10 cellular contexts compared by ENCODE assay signal in the genomic region with DNA sequence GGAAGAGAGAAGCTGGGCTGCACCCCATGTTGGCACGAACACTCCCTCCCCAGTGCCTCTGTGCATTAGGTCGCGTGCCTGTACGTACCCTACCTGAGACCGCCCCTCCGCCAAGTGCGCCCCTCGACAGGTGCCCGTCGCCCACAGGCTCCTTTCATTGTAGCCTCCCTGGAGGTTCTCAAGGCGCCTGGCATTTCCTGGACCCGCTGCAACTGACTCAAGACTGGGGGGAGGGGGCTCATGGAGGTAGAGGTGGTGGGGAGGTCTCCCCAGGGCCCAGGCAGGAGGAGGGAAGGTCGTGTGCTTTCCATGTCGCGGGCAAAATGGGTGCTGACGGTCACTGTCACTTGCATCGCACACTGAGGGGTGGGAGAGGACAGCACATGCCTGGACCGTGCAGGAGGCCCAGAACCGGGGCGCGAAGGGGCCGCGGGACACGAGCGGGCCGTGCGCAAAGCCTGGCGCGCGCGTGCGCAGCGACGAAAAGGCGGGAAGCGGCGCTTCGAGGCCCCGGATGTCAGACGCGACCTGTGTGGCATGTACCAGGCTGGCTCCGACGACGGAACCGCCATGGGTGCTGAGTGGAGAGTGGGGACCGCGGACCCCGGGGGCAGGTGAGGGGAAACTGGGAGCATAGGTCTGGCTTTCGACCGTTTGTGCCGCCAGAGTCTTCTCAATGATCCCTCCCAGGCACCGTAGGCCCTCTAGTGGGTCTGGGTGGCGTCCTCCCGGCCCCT. TPM values are rescaled to one million over a fixed set of nuclear protein-coding genes. Genes with fewer than 3 reads are reported as not detected.
DNase-seq lines count a peak whose midpoint lies in the region; ATAC-seq and TF ChIP-seq lines count a peak whose summit lies in the region.
"Had no signal": no experiment of that assay in that cellular context is flagged by ENCODE, and none has a peak within 500 bp of the region (broad histone marks: within the 10 kb centered on the region; RNA-seq: fewer than 3 reads in every experiment).

No MANE protein-coding gene starts in this region.

- H3K4me3 ChIP-seq in GM23248, result no peak overlapping the region
- peak overlapping the region; percentile 20; the same call in 1 of the 2 replicates for H3K4me3 ChIP-seq in iPS-18c (ENCODE audit: insufficient read depth, low read depth, low read length)

- H3K79me2 ChIP-seq in GM23248 (ENCODE audit: insufficient read depth), result peaks cover 100% of the 10 kb centered on the region

- H3K36me3 Mint-ChIP-seq in WTC11, result peaks cover 3% of the 10 kb centered on the region; the same call in 1 of the 2 replicates

- peaks cover 100% of the 10 kb centered on the region for H3K27me3 Mint-ChIP-seq in WTC11 (ENCODE audit: low read depth)

- H3K4me1 Mint-ChIP-seq in WTC11, result peaks cover 47% of the 10 kb centered on the region

- peak overlapping the region; percentile 47 for H3K4me3 Mint-ChIP-seq in WTC11

- no peaks in the 10 kb centered on the region for H3K9me2 ChIP-seq in GM23248 (ENCODE audit: insufficient read depth)

- H3K9me3 ChIP-seq in GM23248 (ENCODE audit: low read depth) (no peaks in the 10 kb centered on the region), iPS-18c (ENCODE audit: control insufficient read depth, insufficient read depth, low read length) (peaks cover 4% of the 10 kb centered on the region)

- H3K36me3 ChIP-seq in GM23248 (ENCODE audit: low read depth), result no peaks in the 10 kb centered on the region

- no peak overlapping the region for H3K27ac Mint-ChIP-seq in WTC11

- no peak for ATAC-seq in WTC11
- ATAC-seq in stimulated activated naive CD8-positive, alpha-beta T cell treated with anti-CD3 and anti-CD28 coated beads, Interleukin-15, Interleukin-2, amounts not matched to agents 100 U/mL and 50 U/mL, for 24 hours, result no peak

- H3K4me1 ChIP-seq in GM23248 (ENCODE audit: insufficient read depth), result peaks cover 42% of the 10 kb centered on the region

- H3K27ac ChIP-seq in GM23248, result no peak overlapping the region

- H2AFZ ChIP-seq in GM23248, result no peak overlapping the region

- H4K20me1 ChIP-seq in GM23248 (ENCODE audit: insufficient read depth), result no peaks in the 10 kb centered on the region

- no peaks in the 10 kb centered on the region for H3K27me3 ChIP-seq in GM23248 (replicated peaks; ENCODE audit: insufficient read depth)

- 39 to 48% methylated on average over 25 to 53 of the region's 54 CpGs for WGBS in GM23248 (ENCODE audit: low coverage in 1 of 2, low lambda C conversion rate in 2 of 2, missing lambda C conversion rate in 2 of 2), 2 experiments

- CTCF ChIA-PET in WTC11 (lab: Charles Lee), result interaction anchor here (3.2 kb wide), 3 partner anchors 18 to 49 kb away, joined by 12 to 28 read pairs (median 12); no protein-coding TSS in a partner anchor

- no peak overlapping the region for H3K4me2 ChIP-seq in GM23248 (ENCODE audit: unreplicated experiment)

- TF ChIP-seq CTCF in WTC11 (IDR thresholded peaks at IDR 0.05), result no peak

- H3K9ac ChIP-seq in GM23248, result peak overlapping the region; percentile 98

- no peaks in the 10 kb centered on the region for H3K9me3 Mint-ChIP-seq in WTC11
- H3K9me3 Mint-ChIP-seq: activated naive CD4-positive, alpha-beta T cell treated with anti-CD3 and anti-CD28 coated beads, Interleukin-2, amount 50 U/mL, for 24 hours had no signal

- peaks cover 10% of the 10 kb centered on the region for H3F3A ChIP-seq in GM23248 (ENCODE audit: insufficient read depth)

- in situ Hi-C loops in GM23248 (cut with MboI), result no loop called here

- POLR2A ChIA-PET in WTC11 (lab: Charles Lee), result no interaction called here

- DNase-seq in GM23248 (peak; percentile 38), WTC11 (ENCODE audit: low spot score) (peak; percentile 63), midbrain (lab: John Stamatoyannopoulos, UW) (no peak), NOMO-1 treated with dmso at 0.1 percent for 144 hours (lab: John Stamatoyannopoulos, UW; ENCODE audit: unreplicated experiment) (no peak), NCI-H526 treated with DMSO at 0.1 percent for 48 hours (lab: John Stamatoyannopoulos, UW) (no peak)
- DNase-seq in stimulated activated naive CD8-positive, alpha-beta T cell treated with anti-CD3 and anti-CD28 coated beads, Interleukin-15, Interleukin-2, amounts not matched to agents 100 U/mL and 50 U/mL, for 24 hours, result peak; percentile 33
- DNase-seq: NCI-H1436 treated with DMSO at 0.1 percent for 48 hours had no signal

TF ChIP-seq in WTC11, 78 proteins besides CTCF, POLR2A, EP300 and RAD21 (continues in another document):
- TF ChIP-seq ZNF416 (CRISPR knock-in tag; IDR thresholded peaks at IDR 0.05), result no peak
- TF ChIP-seq GTF2I (CRISPR knock-in tag; conservative IDR thresholded peaks at IDR 0.05), result no peak
- no peak for TF ChIP-seq SP1 (CRISPR knock-in tag; conservative IDR thresholded peaks at IDR 0.05)
- TF ChIP-seq, protein P1, sequence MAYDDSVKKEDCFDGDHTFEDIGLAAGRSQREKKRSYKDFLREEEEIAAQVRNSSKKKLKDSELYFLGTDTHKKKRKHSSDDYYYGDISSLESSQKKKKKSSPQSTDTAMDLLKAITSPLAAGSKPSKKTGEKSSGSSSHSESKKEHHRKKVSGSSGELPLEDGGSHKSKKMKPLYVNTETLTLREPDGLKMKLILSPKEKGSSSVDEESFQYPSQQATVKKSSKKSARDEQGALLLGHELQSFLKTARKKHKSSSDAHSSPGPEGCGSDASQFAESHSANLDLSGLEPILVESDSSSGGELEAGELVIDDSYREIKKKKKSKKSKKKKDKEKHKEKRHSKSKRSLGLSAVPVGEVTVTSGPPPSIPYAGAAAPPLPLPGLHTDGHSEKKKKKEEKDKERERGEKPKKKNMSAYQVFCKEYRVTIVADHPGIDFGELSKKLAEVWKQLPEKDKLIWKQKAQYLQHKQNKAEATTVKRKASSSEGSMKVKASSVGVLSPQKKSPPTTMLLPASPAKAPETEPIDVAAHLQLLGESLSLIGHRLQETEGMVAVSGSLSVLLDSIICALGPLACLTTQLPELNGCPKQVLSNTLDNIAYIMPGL (CRISPR knock-in tag; IDR thresholded peaks at IDR 0.05), result peak; percentile 78; the same call in 1 of the 2 replicates
- TF ChIP-seq, protein P2, sequence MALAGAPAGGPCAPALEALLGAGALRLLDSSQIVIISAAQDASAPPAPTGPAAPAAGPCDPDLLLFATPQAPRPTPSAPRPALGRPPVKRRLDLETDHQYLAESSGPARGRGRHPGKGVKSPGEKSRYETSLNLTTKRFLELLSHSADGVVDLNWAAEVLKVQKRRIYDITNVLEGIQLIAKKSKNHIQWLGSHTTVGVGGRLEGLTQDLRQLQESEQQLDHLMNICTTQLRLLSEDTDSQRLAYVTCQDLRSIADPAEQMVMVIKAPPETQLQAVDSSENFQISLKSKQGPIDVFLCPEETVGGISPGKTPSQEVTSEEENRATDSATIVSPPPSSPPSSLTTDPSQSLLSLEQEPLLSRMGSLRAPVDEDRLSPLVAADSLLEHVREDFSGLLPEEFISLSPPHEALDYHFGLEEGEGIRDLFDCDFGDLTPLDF (CRISPR knock-in tag; IDR thresholded peaks at IDR 0.05), result peak; percentile 98
- TF ChIP-seq NFATC4 (CRISPR knock-in tag; IDR thresholded peaks at IDR 0.05), result no peak
- TF ChIP-seq ZSCAN18 (CRISPR knock-in tag; IDR thresholded peaks at IDR 0.05), result no peak
- TF ChIP-seq FOXP4 (CRISPR knock-in tag; IDR thresholded peaks at IDR 0.05), result peak; percentile 99
- TF ChIP-seq, protein P3, sequence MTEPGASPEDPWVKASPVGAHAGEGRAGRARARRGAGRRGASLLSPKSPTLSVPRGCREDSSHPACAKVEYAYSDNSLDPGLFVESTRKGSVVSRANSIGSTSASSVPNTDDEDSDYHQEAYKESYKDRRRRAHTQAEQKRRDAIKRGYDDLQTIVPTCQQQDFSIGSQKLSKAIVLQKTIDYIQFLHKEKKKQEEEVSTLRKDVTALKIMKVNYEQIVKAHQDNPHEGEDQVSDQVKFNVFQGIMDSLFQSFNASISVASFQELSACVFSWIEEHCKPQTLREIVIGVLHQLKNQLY (CRISPR knock-in tag; IDR thresholded peaks at IDR 0.05), result peak; percentile 72; the same call in 1 of the 2 replicates
- peak; percentile 92 for TF ChIP-seq FOXK1 (CRISPR knock-in tag; IDR thresholded peaks at IDR 0.05)
- TF ChIP-seq RORB (CRISPR knock-in tag; IDR thresholded peaks at IDR 0.05), result no peak
- peak; percentile 98 for TF ChIP-seq RELA (CRISPR knock-in tag; IDR thresholded peaks at IDR 0.05; ENCODE audit: borderline replicate concordance)

RNA-seq across cellular contexts. Expression of gene NFIX, which starts 16.5 kb away (rescaled TPM):
- 71.0 and 81.4 TPM in 2 replicates for total RNA-seq in GM23248 (2014; rRNA removed; shearing (Covaris generic))
- 59.2 and 60.8 TPM in 2 replicates for polyA plus RNA-seq in GM23248 (2016; fragmentation: Nextera tagmentation; extraction: Ambion mirVana)
- 0.44 to 1.5 TPM (median 1.4 TPM) in 3 replicates for total RNA-seq in WTC11 (2021)

RNA-seq across cellular contexts. Expression of gene DAND5, which starts 42.4 kb away (rescaled TPM):
- not detected in 2 replicates for total RNA-seq in GM23248 (2014; rRNA removed; shearing (Covaris generic))
- not detected in 2 replicates for polyA plus RNA-seq in GM23248 (2016; fragmentation: Nextera tagmentation; extraction: Ambion mirVana)
- 0.18 to 0.23 TPM (median 0.22 TPM) in 3 replicates for total RNA-seq in WTC11 (2021)
- total RNA-seq: posterior vena cava had no signal

RNA-seq across cellular contexts. Expression of gene GADD45GIP1, which starts 54.8 kb away (rescaled TPM):
- total RNA-seq in GM23248 (2014; rRNA removed; shearing (Covaris generic)), result 41.6 and 48.4 TPM in 2 replicates
- polyA plus RNA-seq in GM23248 (2016; fragmentation: Nextera tagmentation; extraction: Ambion mirVana), result 132 and 136 TPM in 2 replicates
- 54.4 to 57.9 TPM (median 56.1 TPM) in 3 replicates for total RNA-seq in WTC11 (2021)

Comparison
In these comparisons a context has a peak if more than half of its experiments do, and no peak if none do; other contexts are left out.
1. DNase-seq: peak in GM23248 (single experiment), WTC11 (single experiment) and stimulated activated naive CD8-positive, alpha-beta T cell treated with anti-CD3 and anti-CD28 coated beads, Interleukin-15, Interleukin-2, amounts not matched to agents 100 U/mL and 50 U/mL, for 24 hours (single experiment); none in midbrain (single experiment), NOMO-1 treated with dmso at 0.1 percent for 144 hours (single experiment) and NCI-H526 treated with DMSO at 0.1 percent for 48 hours (single experiment).
2. RNA of gene NFIX, which starts 16.5 kb away (total RNA-seq): 71.0 to 81.4 TPM in GM23248; 0.44 to 1.5 TPM in WTC11; every median in the first group is over 10 times any median in the second.